ENCODE assay signal across 1 cellular context in genomic region chr5:10310073-10310779, GRCh38.
TF ChIP-seq lines count a peak whose summit lies in the region.

No MANE protein-coding gene starts in this region.

TF ChIP-seq in H1, 55 proteins besides CTCF, POLR2A, EP300 and RAD21:
- TF ChIP-seq ZNF274 (IDR thresholded peaks at IDR 0.05; ENCODE audit: borderline replicate concordance, extremely low read depth, low read length) (no peak), BACH1 (IDR thresholded peaks at IDR 0.05; ENCODE audit: low read length) (peak; percentile 40), ATF2 (IDR thresholded peaks at IDR 0.05; ENCODE audit: low read length) (no peak), YY1 (IDR thresholded peaks at IDR 0.05; ENCODE audit: low read depth, low read length) (peak; percentile 68), CTBP2 (IDR thresholded peaks at IDR 0.05; ENCODE audit: borderline replicate concordance, insufficient read depth, insufficient read length, low read length) (no peak), HDAC6 (IDR thresholded peaks at IDR 0.05; ENCODE audit: low read depth, low read length) (no peak), SRF (IDR thresholded peaks at IDR 0.05; ENCODE audit: low read depth, low read length) (no peak), PHF8 (conservative IDR thresholded peaks at IDR 0.05; ENCODE audit: low read depth, low read length) (no peak), RFX5 (IDR thresholded peaks at IDR 0.05; ENCODE audit: borderline replicate concordance, low read depth, low read length) (no peak), MAFK (IDR thresholded peaks at IDR 0.05; ENCODE audit: low read depth, low read length) (peak; percentile 82), BCL11A (IDR thresholded peaks at IDR 0.05; ENCODE audit: low read depth in 2 of 2, low read length in 2 of 2) (no peak), FOSL1 (IDR thresholded peaks at IDR 0.05; ENCODE audit: insufficient read depth, low read depth, low read length) (no peak), BRCA1 (IDR thresholded peaks at IDR 0.05; ENCODE audit: low read depth, low read length) (no peak), CHD2 (IDR thresholded peaks at IDR 0.05; ENCODE audit: low read length) (no peak)
- TF ChIP-seq, protein P1, sequence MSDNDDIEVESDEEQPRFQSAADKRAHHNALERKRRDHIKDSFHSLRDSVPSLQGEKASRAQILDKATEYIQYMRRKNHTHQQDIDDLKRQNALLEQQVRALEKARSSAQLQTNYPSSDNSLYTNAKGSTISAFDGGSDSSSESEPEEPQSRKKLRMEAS (IDR thresholded peaks at IDR 0.05) = 0 out of 2 replicates have a peak, but pooled peaks have one; percentile 43
